Comparison of ENCODE assay signal across 29 cellular contexts in the genomic region with DNA sequence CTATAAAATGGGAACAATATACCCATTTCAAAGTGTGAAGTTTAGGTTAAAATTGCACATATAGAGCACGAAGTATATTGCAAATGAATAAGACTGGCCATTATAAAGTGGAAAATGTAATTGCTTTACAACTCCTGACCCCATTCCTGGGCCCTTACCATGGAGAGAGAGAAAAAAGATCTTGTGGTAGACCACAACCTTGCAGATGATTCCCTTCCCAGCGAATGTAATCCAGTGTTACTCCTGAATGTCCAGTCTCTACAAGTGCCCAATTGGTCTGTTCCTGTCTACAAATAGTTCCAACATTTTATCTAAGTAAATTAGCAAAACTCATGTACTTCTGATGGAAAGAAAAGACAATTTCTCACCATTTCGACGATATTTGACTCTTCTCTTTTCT.
"Had no signal": no experiment of that assay in that cellular context is flagged by ENCODE, and none has a peak within 500 bp of the region (broad histone marks: within the 10 kb centered on the region; RNA-seq: fewer than 3 reads in every experiment).

No MANE protein-coding gene starts in this region.

- ATAC-seq: effector memory CD8-positive, alpha-beta T cell; gastrocnemius medialis; left lobe of liver; natural killer cell treated with Interleukin-12 subunit alpha and Interleukin-12 subunit beta and Interleukin-15 and Interleukin-18, amount 100 ng/mL, for 72 hours; pancreas; right lobe of liver; stimulated activated memory B cell treated with anti-CD40 and anti-IgM and Interleukin-4, amounts not matched to agents 10 μg/mL and 1 μg/mL and 100 μg/mL, for 72 hours; stimulated activated naive CD8-positive, alpha-beta T cell treated with anti-CD3 and anti-CD28 coated beads, Interleukin-15, Interleukin-2, amounts not matched to agents 100 U/mL and 50 U/mL, for 24 hours had no signal

- H3K27me3 ChIP-seq: gastrocnemius medialis, pancreas, right lobe of liver, testis, tibial artery had no signal

- H3K27ac Mint-ChIP-seq: effector memory CD8-positive, alpha-beta T cell; memory B cell; natural killer cell treated with Interleukin-12 subunit alpha and Interleukin-12 subunit beta and Interleukin-15 and Interleukin-18, amount 100 ng/mL, for 72 hours; stimulated activated memory B cell treated with anti-CD40 and anti-IgM and Interleukin-4, amounts not matched to agents 10 μg/mL and 1 μg/mL and 100 μg/mL, for 72 hours; type B pancreatic cell had no signal

- H3K36me3 Mint-ChIP-seq: memory B cell; naive B cell; natural killer cell treated with Interleukin-12 subunit alpha and Interleukin-12 subunit beta and Interleukin-15 and Interleukin-18, amount 100 ng/mL, for 72 hours; stimulated activated memory B cell treated with anti-CD40 and anti-IgM and Interleukin-4, amounts not matched to agents 10 μg/mL and 1 μg/mL and 100 μg/mL, for 72 hours; type B pancreatic cell had no signal

- H3K36me3 ChIP-seq: gastrocnemius medialis, neutrophil, pancreas, right lobe of liver, tibial artery had no signal

- H3K4me1 ChIP-seq: gastrocnemius medialis, pancreas, right lobe of liver, tibial artery had no signal

- H3K27me3 Mint-ChIP-seq: effector memory CD8-positive, alpha-beta T cell; memory B cell; stimulated activated memory B cell treated with anti-CD40 and anti-IgM and Interleukin-4, amounts not matched to agents 10 μg/mL and 1 μg/mL and 100 μg/mL, for 72 hours had no signal

- H3K4me1 Mint-ChIP-seq: memory B cell; naive B cell; neural crest cell; stimulated activated memory B cell treated with anti-CD40 and anti-IgM and Interleukin-4, amounts not matched to agents 10 μg/mL and 1 μg/mL and 100 μg/mL, for 72 hours had no signal

- H3K4me3 Mint-ChIP-seq: effector memory CD8-positive, alpha-beta T cell; memory B cell; naive B cell; natural killer cell treated with Interleukin-12 subunit alpha and Interleukin-12 subunit beta and Interleukin-15 and Interleukin-18, amount 100 ng/mL, for 72 hours; neural crest cell; stimulated activated memory B cell treated with anti-CD40 and anti-IgM and Interleukin-4, amounts not matched to agents 10 μg/mL and 1 μg/mL and 100 μg/mL, for 72 hours; type B pancreatic cell had no signal

- H3K4me2 ChIP-seq: smooth muscle cell had no signal

- FAIRE-seq: endometrium, kidney, pancreas, urothelium cell line had no signal

- H3K4me3 ChIP-seq: gastrocnemius medialis, lung, pancreas, right lobe of liver, smooth muscle cell, testis, tibial artery had no signal

- H3K27ac ChIP-seq: gastrocnemius medialis, neutrophil, pancreas, right lobe of liver, testis, tibial artery had no signal

- DNase-seq: cortex of kidney; effector memory CD8-positive, alpha-beta T cell; erythroblast; foreskin fibroblast; gastrocnemius medialis; head of caudate nucleus; kidney; naive B cell; pancreas; retina; right lobe of liver; stimulated activated CD4-positive, alpha-beta T cell treated with anti-CD3 and anti-CD28 coated beads, Interleukin-12 subunit alpha, Interleukin-12 subunit beta, amount 100 ng/mL, for 4 hours; stimulated activated CD4-positive, alpha-beta T cell treated with anti-CD3 and anti-CD28 coated beads, Interleukin-1b, Interleukin-23, amount 100 ng/mL, for 48 hours; stimulated activated CD4-positive, alpha-beta T cell treated with anti-CD3 and anti-CD28 coated beads, Interleukin-4, amount 100 ng/mL, for 4 hours; stimulated activated naive CD8-positive, alpha-beta T cell treated with anti-CD3 and anti-CD28 coated beads, Interleukin-15, Interleukin-2, amounts not matched to agents 100 U/mL and 50 U/mL, for 24 hours; substantia nigra; testis; tibial artery had no signal

- H3K9me3 ChIP-seq: gastrocnemius medialis, neutrophil, pancreas, right lobe of liver, testis, tibial artery had no signal

- H3K9me3 Mint-ChIP-seq: effector memory CD8-positive, alpha-beta T cell; memory B cell; naive B cell; natural killer cell treated with Interleukin-12 subunit alpha and Interleukin-12 subunit beta and Interleukin-15 and Interleukin-18, amount 100 ng/mL, for 72 hours; neural crest cell; stimulated activated memory B cell treated with anti-CD40 and anti-IgM and Interleukin-4, amounts not matched to agents 10 μg/mL and 1 μg/mL and 100 μg/mL, for 72 hours had no signal
